Comparison of ENCODE assay signal across 8 cellular contexts in the genomic region with DNA sequence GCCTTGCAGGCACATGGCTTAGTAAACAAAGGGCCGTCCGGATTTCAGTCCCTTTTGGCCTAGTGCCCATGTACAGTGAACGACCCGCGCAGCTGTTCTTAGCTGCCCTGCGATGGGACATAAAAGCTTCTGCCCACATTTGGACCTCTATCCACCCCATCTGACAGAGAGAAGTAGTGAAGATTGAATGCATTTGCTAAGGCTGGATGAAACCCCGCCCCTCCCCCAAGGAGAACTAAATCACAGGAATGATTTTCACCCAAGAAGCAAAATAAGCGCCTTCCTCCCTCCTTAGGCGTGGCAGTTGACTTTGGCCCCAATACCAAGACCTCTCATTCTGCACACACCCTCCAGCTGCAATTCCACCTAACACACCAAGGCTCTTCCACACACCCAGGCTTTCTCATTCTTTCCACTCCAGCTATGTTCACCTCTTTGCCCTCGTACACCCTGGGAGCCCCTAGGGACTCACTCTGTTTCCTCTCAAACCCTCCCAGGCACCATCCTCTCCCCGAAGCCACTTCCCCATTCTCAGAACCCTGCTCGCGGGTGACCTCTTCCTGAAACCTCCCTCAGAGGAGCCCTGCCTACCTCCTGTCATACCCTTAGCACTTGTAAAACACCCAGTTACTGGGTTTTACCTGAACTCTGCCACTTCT. TPM values are rescaled to one million over a fixed set of nuclear protein-coding genes. Genes with fewer than 3 reads are reported as not detected.
A peak's percentile ranks its signal among the peaks of the same experiment; 100 is the strongest.
DNase-seq lines count a peak whose midpoint lies in the region; ATAC-seq, FAIRE-seq and TF ChIP-seq lines count a peak whose summit lies in the region.

No MANE protein-coding gene starts in this region.

- intact Hi-C loops in esophagus squamous epithelium (cut with DNase I), result no loop called here

- no peaks in the 10 kb centered on the region for H3K9me3 ChIP-seq in esophagus squamous epithelium
- peaks cover 0 to 5% (median 0%) of the 10 kb centered on the region in 4 donors for H3K9me3 ChIP-seq in tibial nerve

- TF ChIP-seq POLR2A in esophagus squamous epithelium (IDR thresholded peaks at IDR 0.05) (no peak), tibial nerve (IDR thresholded peaks at IDR 0.05) (no peak)

- TF ChIP-seq EP300 in tibial nerve (IDR thresholded peaks at IDR 0.05), result peak in 1 of 2 donors; percentile 77

- peak; percentile 98 for ATAC-seq in GM18861 (IDR thresholded peaks at IDR 0.05; ENCODE audit: unreplicated experiment)
- ATAC-seq in HG02981 (IDR thresholded peaks at IDR 0.05; ENCODE audit: unreplicated experiment), result peak; percentile 95

- no peaks in the 10 kb centered on the region for H3K27me3 ChIP-seq in esophagus squamous epithelium
- H3K27me3 ChIP-seq in tibial nerve, result no peaks in the 10 kb centered on the region

- H3K4me1 ChIP-seq in esophagus squamous epithelium (peaks cover 14 to 49% (median 25%) of the 10 kb centered on the region in 3 donors), tibial nerve (peaks cover 0 to 29% (median 7%) of the 10 kb centered on the region in 4 donors)

- 8 to 13% methylated on average over 12 of the region's 13 CpGs for WGBS in esophagus squamous epithelium, 2 donors
- WGBS in tibial nerve, 2 donors, result 28 to 33% methylated on average over 13 of the region's 13 CpGs

- TF ChIP-seq CTCF in esophagus squamous epithelium (IDR thresholded peaks at IDR 0.05) (no peak), tibial nerve (IDR thresholded peaks at IDR 0.05) (peak in 1 of 5 experiments; percentile 22), D721Med (IDR thresholded peaks at IDR 0.05; ENCODE audit: insufficient read depth, missing control alignments) (no peak)

- peak overlapping the region in 1 of 4 donors; percentile 21 for H3K4me3 ChIP-seq in esophagus squamous epithelium
- H3K4me3 ChIP-seq in tibial nerve, result no peak overlapping the region

- H3K27ac ChIP-seq in esophagus squamous epithelium (peak overlapping the region; percentile 69 to 79 (median 72)), tibial nerve (peak overlapping the region in 2 of 4 donors; percentile 26 to 57)

- H3K36me3 ChIP-seq in esophagus squamous epithelium (no peaks in the 10 kb centered on the region), tibial nerve (no peaks in the 10 kb centered on the region)

- peak; percentile 33 for DNase-seq in A172 (ENCODE audit: low spot score)
- DNase-seq in NOMO-1 treated with dmso at 0.1 percent for 144 hours (lab: John Stamatoyannopoulos, UW; ENCODE audit: unreplicated experiment), result peak; percentile 81
- DNase-seq in esophagus squamous epithelium (lab: John Stamatoyannopoulos, UW), result no peak
- peak; percentile 49 to 75 for DNase-seq in tibial nerve (ENCODE audit: low spot score in 2 of 2)
- no peak for DNase-seq in D721Med (ENCODE audit: insufficient read length, low spot score)
- DNase-seq in RKO (ENCODE audit: low spot score), result no peak

- no peak for FAIRE-seq in D721Med (lab: Jason Lieb, UNC)

RNA-seq across cellular contexts. Expression of a gene that starts 14.1 kb away (rescaled TPM):
- 11.3 and 12.7 TPM in 2 replicates for total RNA-seq in A172 (2014; rRNA removed; shearing (Covaris generic))
- total RNA-seq in esophagus squamous epithelium (1 to 10 TPM; 4.1 to 8.8 (median 4.4) TPM), tibial nerve (10 to 100 TPM; 13.8 to 20.3 (median 15.9) TPM)

Comparison
In these comparisons a context has a peak if more than half of its experiments do, and no peak if none do; other contexts are left out.
1. DNase-seq: peak in A172 (single experiment), NOMO-1 treated with dmso at 0.1 percent for 144 hours (single experiment) and tibial nerve (2 of 2); none in esophagus squamous epithelium (single experiment), D721Med (single experiment) and RKO (single experiment).